ENCODE assay signal across 29 cellular contexts in genomic region chr1:156594124-156594678, GRCh38. TPM values are rescaled to one million over a fixed set of nuclear protein-coding genes. Genes with fewer than 3 reads are reported as not detected.
A peak's percentile ranks its signal among the peaks of the same experiment; 100 is the strongest.
DNase-seq lines count a peak whose midpoint lies in the region; ATAC-seq, FAIRE-seq and TF ChIP-seq lines count a peak whose summit lies in the region.
"Had no signal": no experiment of that assay in that cellular context is flagged by ENCODE, and none has a peak within 500 bp of the region (broad histone marks: within the 10 kb centered on the region; RNA-seq: fewer than 3 reads in every experiment).

No MANE protein-coding gene starts in this region.

- H3K36me3 Mint-ChIP-seq in CD14-positive monocyte: peaks cover 48 to 51% of the 10 kb centered on the region in 2 donors

- no peaks in the 10 kb centered on the region for H4K20me1 ChIP-seq in HepG2 (ENCODE audit: insufficient read depth, low read length)

- TF ChIP-seq CTCF in HepG2 (CRISPR knock-in tag; IDR thresholded peaks at IDR 0.05): no peak
- TF ChIP-seq CTCF in right lobe of liver (IDR thresholded peaks at IDR 0.05): no peak
- no peak for TF ChIP-seq CTCF in RWPE1 (conservative IDR thresholded peaks at IDR 0.05; ENCODE audit: low read depth)
- TF ChIP-seq CTCF in tibial artery (IDR thresholded peaks at IDR 0.05): no peak
- TF ChIP-seq CTCF in CD14-positive monocyte (IDR thresholded peaks at IDR 0.05): no peak

- no peak overlapping the region for H3K4me2 ChIP-seq in HepG2 (ENCODE audit: low read depth, low read length)

- no TSS peak for BruUV-seq in HepG2 (replicated peaks; lab: Mats Ljungman, UMichigan)

- CTCF ChIA-PET in HepG2 (lab: Yijun Ruan, JAX; ENCODE audit: low intra/inter-chr PET ratio, low total read pairs): no interaction called here
- CTCF ChIA-PET in RWPE1 (lab: Yijun Ruan, JAX): interaction anchor here (0.6 to 1.0 kb wide), 3 partner anchors 14 to 48 kb away, joined by 3 to 6 read pairs (median 5); no protein-coding TSS in a partner anchor

- in situ Hi-C loops in HepG2 (cut with HindIII; ENCODE audit: extremely low pct_ligation_motif_present, low pct_unique_long_range_greater_than_20kb): no loop called here

- TF ChIP-seq EP300 in HepG2 (IDR thresholded peaks at IDR 0.05; ENCODE audit: low read depth in 2 of 2, low read length in 2 of 2) (no peak), HepG2 (CRISPR knock-in tag; IDR thresholded peaks at IDR 0.05; ENCODE audit: borderline replicate concordance) (no peak)

- H3K36me3 ChIP-seq in HepG2 (replicated peaks in 1 of 2; ENCODE audit: control insufficient read depth in 1 of 2, insufficient read depth in 2 of 2, low read length in 2 of 2) (peaks cover 7 to 46% of the 10 kb centered on the region in 2 experiments), right lobe of liver (peaks cover 0 to 26% (median 0%) of the 10 kb centered on the region in 4 donors), ectodermal cell (ENCODE audit: control insufficient read depth, insufficient read depth, low read length) (peaks cover 42% of the 10 kb centered on the region), tibial artery (peaks cover 11 to 65% (median 40%) of the 10 kb centered on the region in 3 donors)

- DNase-seq in HepG2 (ENCODE audit: low spot score) (no peak), right lobe of liver (no peak), RWPE1 (ENCODE audit: low spot score) (no peak), tibial artery (no peak), CD14-positive monocyte (ENCODE audit: low spot score) (no peak), NCI-H345 treated with DMSO at 0.1 percent for 48 hours (lab: John Stamatoyannopoulos, UW; ENCODE audit: unreplicated experiment) (no peak)
- DNase-seq: activated CD4-positive, alpha-beta T cell treated with anti-CD3 and anti-CD28 coated beads, Interleukin-2, amount 10 ng/mL, durations not matched to agents 7 days and 5 days; activated CD8-positive, alpha-beta memory T cell treated with anti-CD3 and anti-CD28 coated beads, Interleukin-2, amount 50 U/mL, for 4 hours; activated effector memory CD4-positive, alpha-beta T cell treated with Interleukin-2 at 50 U/mL for 16 hours; C1 segment of cervical spinal cord; H9; hippocampal formation; left cardiac atrium; NCI-H1092 treated with DMSO at 0.1 percent for 48 hours; NCI-H187 treated with DMSO at 0.1 percent for 48 hours; NCI-H524 treated with DMSO at 0.1 percent for 48 hours; NK-92 treated with Interleukin-12 subunit alpha and Interleukin-12 subunit beta, amount 100 ng/mL, for 24 hours; PC-3; SHP77 treated with DMSO at 0.1 percent for 48 hours; SW 1271; T-helper 9 cell; upper lobe of right lung; WERI-Rb-1 had no signal

- H3K27ac ChIP-seq in HepG2 (ENCODE audit: extremely low read length, insufficient read depth, low read length): no peak overlapping the region
- H3K27ac ChIP-seq in right lobe of liver: no peak overlapping the region
- H3K27ac ChIP-seq in RWPE1: peak overlapping the region; percentile 79
- H3K27ac ChIP-seq in ectodermal cell (ENCODE audit: insufficient read depth, low read depth, low read length, poor library complexity, severe bottlenecking): peak overlapping the region; percentile 8
- peak overlapping the region; percentile 10 for H3K27ac ChIP-seq in temporal lobe (ENCODE audit: low read depth, low read length)
- no peak overlapping the region for H3K27ac ChIP-seq in tibial artery
- H3K27ac ChIP-seq: upper lobe of right lung, WERI-Rb-1 had no signal

- H3K4me1 ChIP-seq in HepG2 (ENCODE audit: insufficient read depth, low read length) (peaks cover 21% of the 10 kb centered on the region), right lobe of liver (peaks cover 0 to 5% (median 0%) of the 10 kb centered on the region in 4 donors), ectodermal cell (ENCODE audit: control insufficient read depth, insufficient read depth, low read length) (peaks cover 4% of the 10 kb centered on the region), tibial artery (peaks cover 0 to 19% (median 12%) of the 10 kb centered on the region in 4 donors)

- no peak for TF ChIP-seq RAD21 in HepG2 (CRISPR knock-in tag; IDR thresholded peaks at IDR 0.05)

- H3K27ac Mint-ChIP-seq in CD14-positive monocyte: no peak overlapping the region
- H3K27ac Mint-ChIP-seq: activated CD4-positive, alpha-beta T cell treated with anti-CD3 and anti-CD28 coated beads, Interleukin-2, amount 10 ng/mL, durations not matched to agents 7 days and 5 days had no signal

- H3K4me1 Mint-ChIP-seq in CD14-positive monocyte: peaks cover 17% of the 10 kb centered on the region

- POLR2A ChIA-PET in HepG2 (lab: Yijun Ruan, JAX): interaction anchor here (1.3 kb wide), 1 partner anchor 14 kb away, joined by 3 read pairs; no protein-coding TSS in a partner anchor
- POLR2A ChIA-PET in RWPE1 (lab: Yijun Ruan, JAX; ENCODE audit: low non-redundant PET): no interaction called here

- H3K4me3 ChIP-seq in HepG2 (replicated peaks in 1 of 3; ENCODE audit: insufficient read depth in 1 of 3, low read depth in 2 of 3, low read length in 3 of 3) (no peak overlapping the region), right lobe of liver (no peak overlapping the region), ectodermal cell (ENCODE audit: insufficient read depth, low read depth, low read length) (no peak overlapping the region), tibial artery (no peak overlapping the region)
- H3K4me3 ChIP-seq: upper lobe of right lung had no signal

- peaks cover 0 to 2% (median 0%) of the 10 kb centered on the region in 3 donors for H3K27me3 Mint-ChIP-seq in CD14-positive monocyte (ENCODE audit: low read depth in 3 of 3)
- H3K27me3 Mint-ChIP-seq: activated CD4-positive, alpha-beta T cell treated with anti-CD3 and anti-CD28 coated beads, Interleukin-2, amount 10 ng/mL, durations not matched to agents 7 days and 5 days; IgD-negative memory B cell had no signal

- no peak for FAIRE-seq in HepG2 (lab: Jason Lieb, UNC)

- no peak for TF ChIP-seq POLR2A in HepG2 (IDR thresholded peaks at IDR 0.05; ENCODE audit: insufficient read depth in 1 of 2, low read depth in 2 of 2, low read length in 2 of 2)
- TF ChIP-seq POLR2A in right lobe of liver (IDR thresholded peaks at IDR 0.05): no peak

- H3K9me3 ChIP-seq in HepG2 (ENCODE audit: low read length): no peaks in the 10 kb centered on the region
- no peaks in the 10 kb centered on the region for H3K9me3 ChIP-seq in right lobe of liver
- no peaks in the 10 kb centered on the region for H3K9me3 ChIP-seq in ectodermal cell (ENCODE audit: control insufficient read depth, low read length)
- no peaks in the 10 kb centered on the region for H3K9me3 ChIP-seq in tibial artery
- H3K9me3 ChIP-seq: upper lobe of right lung had no signal

- H3K4me3 Mint-ChIP-seq in CD14-positive monocyte: no peak overlapping the region
- H3K4me3 Mint-ChIP-seq: activated CD4-positive, alpha-beta T cell treated with anti-CD3 and anti-CD28 coated beads, Interleukin-2, amount 10 ng/mL, durations not matched to agents 7 days and 5 days had no signal

- intact Hi-C loops in HepG2 (cut with micrococcal nuclease; ENCODE audit: unreplicated experiment): no loop called here
- intact Hi-C loops in right lobe of liver (cut with DNase I): no loop called here
- intact Hi-C loops in tibial artery (cut with DNase I; ENCODE audit: low total_unique reads): loop anchor here (5.0 kb wide), 1 partner anchor 97 kb away; no protein-coding TSS in a partner anchor
- intact Hi-C loops in CD14-positive monocyte (cut with micrococcal nuclease): no loop called here

- no peak overlapping the region for H2AFZ ChIP-seq in HepG2 (ENCODE audit: low read length)

- H3K79me2 ChIP-seq in HepG2 (ENCODE audit: insufficient read depth, low read length): peaks cover 3% of the 10 kb centered on the region

- H3K9me3 Mint-ChIP-seq in CD14-positive monocyte: no peaks in the 10 kb centered on the region
- H3K9me3 Mint-ChIP-seq: activated CD4-positive, alpha-beta T cell treated with anti-CD3 and anti-CD28 coated beads, Interleukin-2, amount 10 ng/mL, durations not matched to agents 7 days and 5 days; H9; IgD-negative memory B cell had no signal

- ATAC-seq in HepG2 (no peak), right lobe of liver (no peak)
- ATAC-seq: left cardiac atrium, PC-3, upper lobe of right lung had no signal

- WGBS in HepG2 (ENCODE audit: low lambda C conversion rate): 94% methylated on average over 3 of the region's 3 CpGs
- WGBS in right lobe of liver (ENCODE audit: insufficient coverage, low coverage, low lambda C conversion rate, missing lambda C conversion rate): 92% methylated on average over 3 of the region's 3 CpGs
- WGBS in ectodermal cell, 2 experiments: 90 to 92% methylated on average over 3 of the region's 3 CpGs

- H3K27me3 ChIP-seq in HepG2 (ENCODE audit: control insufficient read depth in 1 of 2, insufficient read depth in 2 of 2, low read length in 2 of 2): no peaks in the 10 kb centered on the region
- H3K27me3 ChIP-seq in right lobe of liver: no peaks in the 10 kb centered on the region
- H3K27me3 ChIP-seq in ectodermal cell (ENCODE audit: control insufficient read depth, insufficient read depth, low read length, poor library complexity, severe bottlenecking): no peaks in the 10 kb centered on the region
- no peaks in the 10 kb centered on the region for H3K27me3 ChIP-seq in tibial artery
- H3K27me3 ChIP-seq: upper lobe of right lung had no signal

- no peak overlapping the region for H3K9ac ChIP-seq in HepG2 (ENCODE audit: insufficient read depth, low read depth, low read length)

RNA-seq across cellular contexts. Expression of gene NAXE, which starts 2.6 kb away (rescaled TPM):
- total RNA-seq in HepG2 (2016; rRNA removed; fragmentation: Illumina TruSeq; extraction: Trizol) (37.9 and 59.4 TPM in 2 replicates), right lobe of liver (10 to 100 TPM; 37.7 to 72.3 (median 49.4) TPM), temporal lobe (24.8 TPM)
- 69.0 and 80.5 TPM in 2 replicates for total RNA-seq in HepG2 (2016; cell fraction: cytosol; rRNA removed; fragmentation: Illumina TruSeq; extraction: Trizol; ENCODE audit: low read depth)
- 32.9 and 62.3 TPM in 2 replicates for total RNA-seq in HepG2 (2016; cell fraction: insoluble cytoplasmic fraction; rRNA removed; fragmentation: Illumina TruSeq; extraction: Trizol)
- total RNA-seq in HepG2 (2016; cell fraction: membrane; rRNA removed; fragmentation: Illumina TruSeq; extraction: Trizol): 57.8 and 70.5 TPM in 2 replicates
- total RNA-seq in HepG2 (2016; cell fraction: nucleus; rRNA removed; fragmentation: Illumina TruSeq; extraction: Trizol): 36.6 and 46.8 TPM in 2 replicates
- polyA plus RNA-seq in HepG2 (2011; rRNA removed) (35.0 and 39.4 TPM in 2 replicates), CD14-positive monocyte (10 to 100 TPM; 54.9 to 81.7 TPM)
- polyA plus RNA-seq in HepG2 (2011; cell fraction: cytosol; rRNA removed): 44.6 and 54.4 TPM in 2 replicates
- 28.8 and 37.7 TPM in 2 replicates for polyA plus RNA-seq in HepG2 (2011; cell fraction: nucleus; rRNA removed)
- 37.1 and 42.0 TPM in 2 replicates for polyA plus RNA-seq in HepG2 (2012)
- polyA plus RNA-seq in HepG2 (2016; cell fraction: cytosol; fragmentation: Illumina TruSeq; extraction: Trizol; ENCODE audit: low read depth): 109 and 132 TPM in 2 replicates
- polyA plus RNA-seq in HepG2 (2016; cell fraction: insoluble cytoplasmic fraction; fragmentation: Illumina TruSeq; extraction: Trizol; ENCODE audit: low read depth): 38.4 and 48.9 TPM in 2 replicates
- 78.1 and 86.6 TPM in 2 replicates for polyA plus RNA-seq in HepG2 (2016; cell fraction: membrane; fragmentation: Illumina TruSeq; extraction: Trizol; ENCODE audit: low read depth)
- 64.6 and 71.1 TPM in 2 replicates for polyA plus RNA-seq in HepG2 (2016; cell fraction: nucleus; fragmentation: Illumina TruSeq; extraction: Trizol; ENCODE audit: insufficient read depth, low read depth)
- 43.3 and 215 TPM in 2 replicates for polyA minus RNA-seq in HepG2 (2011; rRNA and poly(A)+ RNA removed; ENCODE audit: low replicate concordance)
- polyA minus RNA-seq in HepG2 (2011; cell fraction: cytosol; rRNA and poly(A)+ RNA removed): 15.2 and 16.5 TPM in 2 replicates
- 15.8 and 22.0 TPM in 2 replicates for polyA minus RNA-seq in HepG2 (2011; cell fraction: nucleus; rRNA and poly(A)+ RNA removed)
- polyA plus RNA-seq in ectodermal cell (2013, experiment 1 of 4): 55.8 TPM
- polyA plus RNA-seq in ectodermal cell (2013, experiment 2 of 4): 57.2 TPM
- 53.3 TPM for polyA plus RNA-seq in ectodermal cell (2013, experiment 3 of 4)
- polyA plus RNA-seq in ectodermal cell (2013, experiment 4 of 4): 58.4 TPM

RNA-seq across cellular contexts. Expression of gene GPATCH4, which starts 7.1 kb away (rescaled TPM):
- total RNA-seq in HepG2 (2016; rRNA removed; fragmentation: Illumina TruSeq; extraction: Trizol) (37.9 and 43.4 TPM in 2 replicates), right lobe of liver (10 to 100 TPM in 4 of 6 experiments, 1 to 10 TPM in 2; 7.0 to 25.3 (median 12.4) TPM), temporal lobe (5.4 TPM)
- total RNA-seq in HepG2 (2016; cell fraction: cytosol; rRNA removed; fragmentation: Illumina TruSeq; extraction: Trizol; ENCODE audit: low read depth): 7.3 and 7.7 TPM in 2 replicates
- total RNA-seq in HepG2 (2016; cell fraction: insoluble cytoplasmic fraction; rRNA removed; fragmentation: Illumina TruSeq; extraction: Trizol): 37.1 and 46.1 TPM in 2 replicates
- total RNA-seq in HepG2 (2016; cell fraction: membrane; rRNA removed; fragmentation: Illumina TruSeq; extraction: Trizol): 22.7 and 24.7 TPM in 2 replicates
- total RNA-seq in HepG2 (2016; cell fraction: nucleus; rRNA removed; fragmentation: Illumina TruSeq; extraction: Trizol): 36.6 and 38.1 TPM in 2 replicates
- polyA plus RNA-seq in HepG2 (2011; rRNA removed) (19.2 and 20.0 TPM in 2 replicates), CD14-positive monocyte (1 to 10 TPM; 2.6 to 5.3 TPM)
- 13.1 and 21.0 TPM in 2 replicates for polyA plus RNA-seq in HepG2 (2011; cell fraction: cytosol; rRNA removed)
- polyA plus RNA-seq in HepG2 (2011; cell fraction: nucleus; rRNA removed): 13.5 and 17.3 TPM in 2 replicates
- polyA plus RNA-seq in HepG2 (2012): 26.6 and 33.5 TPM in 2 replicates
- 11.1 and 11.2 TPM in 2 replicates for polyA plus RNA-seq in HepG2 (2016; cell fraction: cytosol; fragmentation: Illumina TruSeq; extraction: Trizol; ENCODE audit: low read depth)
- 79.1 and 79.7 TPM in 2 replicates for polyA plus RNA-seq in HepG2 (2016; cell fraction: insoluble cytoplasmic fraction; fragmentation: Illumina TruSeq; extraction: Trizol; ENCODE audit: low read depth)
- 22.9 and 25.6 TPM in 2 replicates for polyA plus RNA-seq in HepG2 (2016; cell fraction: membrane; fragmentation: Illumina TruSeq; extraction: Trizol; ENCODE audit: low read depth)
- polyA plus RNA-seq in HepG2 (2016; cell fraction: nucleus; fragmentation: Illumina TruSeq; extraction: Trizol; ENCODE audit: insufficient read depth, low read depth): 59.3 and 65.1 TPM in 2 replicates
- 24.3 and 141 TPM in 2 replicates for polyA minus RNA-seq in HepG2 (2011; rRNA and poly(A)+ RNA removed; ENCODE audit: low replicate concordance)
- 9.7 and 9.9 TPM in 2 replicates for polyA minus RNA-seq in HepG2 (2011; cell fraction: cytosol; rRNA and poly(A)+ RNA removed)
- 46.1 and 51.0 TPM in 2 replicates for polyA minus RNA-seq in HepG2 (2011; cell fraction: nucleus; rRNA and poly(A)+ RNA removed)
- 37.3 TPM for polyA plus RNA-seq in ectodermal cell (2013, experiment 1 of 4)
- 35.8 TPM for polyA plus RNA-seq in ectodermal cell (2013, experiment 2 of 4)
- 22.4 TPM for polyA plus RNA-seq in ectodermal cell (2013, experiment 3 of 4)
- polyA plus RNA-seq in ectodermal cell (2013, experiment 4 of 4): 23.3 TPM

RNA-seq across cellular contexts. Expression of gene TTC24, which starts 14.7 kb away (rescaled TPM):
- total RNA-seq in HepG2 (2016; rRNA removed; fragmentation: Illumina TruSeq; extraction: Trizol): 0.13 and 0.15 TPM in 2 replicates
- total RNA-seq in HepG2 (2016; cell fraction: cytosol; rRNA removed; fragmentation: Illumina TruSeq; extraction: Trizol; ENCODE audit: low read depth): not detected in 2 replicates
- total RNA-seq in HepG2 (2016; cell fraction: insoluble cytoplasmic fraction; rRNA removed; fragmentation: Illumina TruSeq; extraction: Trizol): 0.22 and 0.37 TPM in 2 replicates
- total RNA-seq in HepG2 (2016; cell fraction: membrane; rRNA removed; fragmentation: Illumina TruSeq; extraction: Trizol): not detected in 2 replicates
- total RNA-seq in HepG2 (2016; cell fraction: nucleus; rRNA removed; fragmentation: Illumina TruSeq; extraction: Trizol): not detected in 2 replicates
- 0.18 and 0.30 TPM in 2 replicates for polyA plus RNA-seq in HepG2 (2011; rRNA removed)
- 0.05 and 0.11 TPM in 2 replicates for polyA plus RNA-seq in HepG2 (2011; cell fraction: cytosol; rRNA removed)
- polyA plus RNA-seq in HepG2 (2011; cell fraction: nucleus; rRNA removed): 0.61 and 1.4 TPM in 2 replicates
- 0.17 TPM in 1 of 2 replicates, not detected in the other for polyA plus RNA-seq in HepG2 (2012)
- not detected in 2 replicates for polyA plus RNA-seq in HepG2 (2016; cell fraction: cytosol; fragmentation: Illumina TruSeq; extraction: Trizol; ENCODE audit: low read depth)
- not detected in 2 replicates for polyA plus RNA-seq in HepG2 (2016; cell fraction: insoluble cytoplasmic fraction; fragmentation: Illumina TruSeq; extraction: Trizol; ENCODE audit: low read depth)
- not detected in 2 replicates for polyA plus RNA-seq in HepG2 (2016; cell fraction: membrane; fragmentation: Illumina TruSeq; extraction: Trizol; ENCODE audit: low read depth)
- polyA plus RNA-seq in HepG2 (2016; cell fraction: nucleus; fragmentation: Illumina TruSeq; extraction: Trizol; ENCODE audit: insufficient read depth, low read depth): 0.60 TPM in 1 of 2 replicates, not detected in the other
- 0.32 TPM in 1 of 2 replicates, not detected in the other for polyA minus RNA-seq in HepG2 (2011; rRNA and poly(A)+ RNA removed; ENCODE audit: low replicate concordance)
- polyA minus RNA-seq in HepG2 (2011; cell fraction: cytosol; rRNA and poly(A)+ RNA removed): not detected in 2 replicates
- polyA minus RNA-seq in HepG2 (2011; cell fraction: nucleus; rRNA and poly(A)+ RNA removed): 0.99 TPM in 1 of 2 replicates, not detected in the other
- under 1 TPM in 1 of 6 experiments, not detected in 5; 0.31 TPM for total RNA-seq in right lobe of liver
- not detected for polyA plus RNA-seq in ectodermal cell (2013, experiment 1 of 4)
- not detected for polyA plus RNA-seq in ectodermal cell (2013, experiment 2 of 4)
- not detected for polyA plus RNA-seq in ectodermal cell (2013, experiment 3 of 4)
- not detected for polyA plus RNA-seq in ectodermal cell (2013, experiment 4 of 4)
- total RNA-seq in temporal lobe: not detected
- polyA plus RNA-seq in CD14-positive monocyte: under 1 TPM in 1 of 2 donors, not detected in 1; 0.14 TPM
- total RNA-seq: chondrocyte, left cardiac atrium, osteocyte, PC-3, renal cortical epithelial cell, upper lobe of right lung had no signal

RNA-seq across cellular contexts. Expression of gene IQGAP3, which starts 21.8 kb away (rescaled TPM):
- total RNA-seq in HepG2 (2016; rRNA removed; fragmentation: Illumina TruSeq; extraction: Trizol) (6.7 and 14.1 TPM in 2 replicates), right lobe of liver (1 to 10 TPM in 3 of 6 experiments, under 1 TPM in 3; 0.07 to 2.6 (median 0.95) TPM), temporal lobe (0.98 TPM)
- 0.97 and 2.0 TPM in 2 replicates for total RNA-seq in HepG2 (2016; cell fraction: cytosol; rRNA removed; fragmentation: Illumina TruSeq; extraction: Trizol; ENCODE audit: low read depth)
- 6.2 and 14.6 TPM in 2 replicates for total RNA-seq in HepG2 (2016; cell fraction: insoluble cytoplasmic fraction; rRNA removed; fragmentation: Illumina TruSeq; extraction: Trizol)
- 2.2 and 2.4 TPM in 2 replicates for total RNA-seq in HepG2 (2016; cell fraction: membrane; rRNA removed; fragmentation: Illumina TruSeq; extraction: Trizol)
- 18.5 and 22.6 TPM in 2 replicates for total RNA-seq in HepG2 (2016; cell fraction: nucleus; rRNA removed; fragmentation: Illumina TruSeq; extraction: Trizol)
- polyA plus RNA-seq in HepG2 (2011; rRNA removed) (12.8 and 13.5 TPM in 2 replicates), CD14-positive monocyte (under 1 TPM in 1 of 2 donors, not detected in 1; 0.03 TPM)
- 2.4 and 3.7 TPM in 2 replicates for polyA plus RNA-seq in HepG2 (2011; cell fraction: cytosol; rRNA removed)
- 79.6 and 121 TPM in 2 replicates for polyA plus RNA-seq in HepG2 (2011; cell fraction: nucleus; rRNA removed)
- 4.8 and 7.5 TPM in 2 replicates for polyA plus RNA-seq in HepG2 (2012)
- 0.44 TPM in 2 replicates for polyA plus RNA-seq in HepG2 (2016; cell fraction: cytosol; fragmentation: Illumina TruSeq; extraction: Trizol; ENCODE audit: low read depth)
- polyA plus RNA-seq in HepG2 (2016; cell fraction: insoluble cytoplasmic fraction; fragmentation: Illumina TruSeq; extraction: Trizol; ENCODE audit: low read depth): 3.2 and 3.8 TPM in 2 replicates
- 0.92 and 1.1 TPM in 2 replicates for polyA plus RNA-seq in HepG2 (2016; cell fraction: membrane; fragmentation: Illumina TruSeq; extraction: Trizol; ENCODE audit: low read depth)
- polyA plus RNA-seq in HepG2 (2016; cell fraction: nucleus; fragmentation: Illumina TruSeq; extraction: Trizol; ENCODE audit: insufficient read depth, low read depth): 42.8 and 43.6 TPM in 2 replicates
- polyA minus RNA-seq in HepG2 (2011; rRNA and poly(A)+ RNA removed; ENCODE audit: low replicate concordance): 22.3 and 62.6 TPM in 2 replicates
- polyA minus RNA-seq in HepG2 (2011; cell fraction: cytosol; rRNA and poly(A)+ RNA removed): 4.0 and 5.7 TPM in 2 replicates
- 16.8 and 18.3 TPM in 2 replicates for polyA minus RNA-seq in HepG2 (2011; cell fraction: nucleus; rRNA and poly(A)+ RNA removed)
- polyA plus RNA-seq in ectodermal cell (2013, experiment 1 of 4): 25.4 TPM
- 23.0 TPM for polyA plus RNA-seq in ectodermal cell (2013, experiment 2 of 4)
- polyA plus RNA-seq in ectodermal cell (2013, experiment 3 of 4): 21.1 TPM
- 23.3 TPM for polyA plus RNA-seq in ectodermal cell (2013, experiment 4 of 4)
- polyA plus RNA-seq: IgD-negative memory B cell had no signal

RNA-seq across cellular contexts. Expression of gene HAPLN2, which starts 25.0 kb away (rescaled TPM):
- total RNA-seq in HepG2 (2016; rRNA removed; fragmentation: Illumina TruSeq; extraction: Trizol) (not detected in 2 replicates), right lobe of liver (not detected), temporal lobe (0.98 TPM)
- not detected in 2 replicates for total RNA-seq in HepG2 (2016; cell fraction: cytosol; rRNA removed; fragmentation: Illumina TruSeq; extraction: Trizol; ENCODE audit: low read depth)
- total RNA-seq in HepG2 (2016; cell fraction: insoluble cytoplasmic fraction; rRNA removed; fragmentation: Illumina TruSeq; extraction: Trizol): not detected in 2 replicates
- total RNA-seq in HepG2 (2016; cell fraction: membrane; rRNA removed; fragmentation: Illumina TruSeq; extraction: Trizol): not detected in 2 replicates
- total RNA-seq in HepG2 (2016; cell fraction: nucleus; rRNA removed; fragmentation: Illumina TruSeq; extraction: Trizol): not detected in 2 replicates
- polyA plus RNA-seq in HepG2 (2011; rRNA removed) (0.09 TPM in 1 of 2 replicates, not detected in the other), CD14-positive monocyte (not detected)
- polyA plus RNA-seq in HepG2 (2011; cell fraction: cytosol; rRNA removed): not detected in 2 replicates
- polyA plus RNA-seq in HepG2 (2011; cell fraction: nucleus; rRNA removed): 0.40 and 0.62 TPM in 2 replicates
- polyA plus RNA-seq in HepG2 (2012): 0.19 TPM in 1 of 2 replicates, not detected in the other
- polyA plus RNA-seq in HepG2 (2016; cell fraction: cytosol; fragmentation: Illumina TruSeq; extraction: Trizol; ENCODE audit: low read depth): not detected in 2 replicates
- not detected in 2 replicates for polyA plus RNA-seq in HepG2 (2016; cell fraction: insoluble cytoplasmic fraction; fragmentation: Illumina TruSeq; extraction: Trizol; ENCODE audit: low read depth)
- polyA plus RNA-seq in HepG2 (2016; cell fraction: membrane; fragmentation: Illumina TruSeq; extraction: Trizol; ENCODE audit: low read depth): not detected in 2 replicates
- not detected in 2 replicates for polyA plus RNA-seq in HepG2 (2016; cell fraction: nucleus; fragmentation: Illumina TruSeq; extraction: Trizol; ENCODE audit: insufficient read depth, low read depth)
- not detected in 2 replicates for polyA minus RNA-seq in HepG2 (2011; rRNA and poly(A)+ RNA removed; ENCODE audit: low replicate concordance)
- not detected in 2 replicates for polyA minus RNA-seq in HepG2 (2011; cell fraction: cytosol; rRNA and poly(A)+ RNA removed)
- not detected in 2 replicates for polyA minus RNA-seq in HepG2 (2011; cell fraction: nucleus; rRNA and poly(A)+ RNA removed)
- 0.50 TPM for polyA plus RNA-seq in ectodermal cell (2013, experiment 1 of 4)
- polyA plus RNA-seq in ectodermal cell (2013, experiment 2 of 4): 0.91 TPM
- 0.91 TPM for polyA plus RNA-seq in ectodermal cell (2013, experiment 3 of 4)
- 0.77 TPM for polyA plus RNA-seq in ectodermal cell (2013, experiment 4 of 4)
- total RNA-seq: chondrocyte, renal cortical epithelial cell had no signal
- polyA plus RNA-seq: IgD-negative memory B cell had no signal

Comparison
In these comparisons a context has a peak if more than half of its experiments do, and no peak if none do; other contexts are left out.
1. H3K27ac ChIP-seq: peak in RWPE1 (single experiment), ectodermal cell (single experiment) and temporal lobe (single experiment); none in HepG2 (single experiment), right lobe of liver (0 of 3) and tibial artery (0 of 2).